ENCODE assay signal across 8 cellular contexts in genomic region chr17:81860756-81861568, GRCh38.
DNase-seq lines count a peak whose midpoint lies in the region; ATAC-seq and TF ChIP-seq lines count a peak whose summit lies in the region.

No MANE protein-coding gene starts in this region.

- no peaks in the 10 kb centered on the region for H3K9me3 ChIP-seq in OCI-LY3 (ENCODE audit: insufficient read depth, low read length)

- peaks cover 23% of the 10 kb centered on the region for H4K20me1 ChIP-seq in OCI-LY3 (ENCODE audit: insufficient read depth, low read length)

- DNase-seq in DMS 273 treated with DMSO at 0.1 percent for 48 hours (lab: John Stamatoyannopoulos, UW) (peak; percentile 99), HuH-7.5 (ENCODE audit: low spot score) (peak; percentile 99), activated T-cell treated with anti-CD3 and anti-CD28 coated beads for 24 hours (ENCODE audit: low read depth) (peak; percentile 99), epidermal melanocyte (ENCODE audit: insufficient read length, low spot score) (peak; percentile 99), midbrain (lab: John Stamatoyannopoulos, UW) (peak; percentile 100)
- peak; percentile 98 to 99 for DNase-seq in stimulated activated CD8-positive, alpha-beta memory T cell treated with anti-CD3 and anti-CD28 coated beads, Interleukin-15, amount 100 ng/mL, for 48 hours (ENCODE audit: low read depth in 2 of 2)

- peaks cover 23% of the 10 kb centered on the region for H3K4me1 ChIP-seq in OCI-LY3 (ENCODE audit: low read length)

- H3K79me2 ChIP-seq in OCI-LY3 (ENCODE audit: low read length), result peaks cover 78% of the 10 kb centered on the region

- peak overlapping the region; percentile 61 for H3K27ac ChIP-seq in OCI-LY3 (ENCODE audit: low read length)

- H3K27me3 ChIP-seq in OCI-LY3 (ENCODE audit: low read depth, low read length), result no peaks in the 10 kb centered on the region

- H3K4me2 ChIP-seq in OCI-LY3 (ENCODE audit: low read length), result peak overlapping the region; percentile 76

- peaks cover 42% of the 10 kb centered on the region for H3K36me3 ChIP-seq in OCI-LY3 (replicated peaks; ENCODE audit: low read depth, low read length)

- no peak overlapping the region for H2AFZ ChIP-seq in OCI-LY3 (ENCODE audit: low read depth, low read length)

- peak overlapping the region; percentile 82 for H3K9ac ChIP-seq in OCI-LY3 (ENCODE audit: low read length)

- peak overlapping the region; percentile 91 for H3K4me3 ChIP-seq in OCI-LY3 (ENCODE audit: low read length)

- peak; percentile 82 for ATAC-seq in GM21528 (IDR thresholded peaks at IDR 0.05; ENCODE audit: low FRiP score, unreplicated experiment)

- TF ChIP-seq CTCF in OCI-LY3 (IDR thresholded peaks at IDR 0.05; ENCODE audit: low read depth, low read length), result no peak

Comparison
In these comparisons a context has a peak if more than half of its experiments do, and no peak if none do; other contexts are left out.
1. Peak in every context shown above with its lines: DNase-seq, ATAC-seq, H3K4me3 ChIP-seq and H3K27ac ChIP-seq.